ENCODE assay signal across 22 cellular contexts in the genomic region with DNA sequence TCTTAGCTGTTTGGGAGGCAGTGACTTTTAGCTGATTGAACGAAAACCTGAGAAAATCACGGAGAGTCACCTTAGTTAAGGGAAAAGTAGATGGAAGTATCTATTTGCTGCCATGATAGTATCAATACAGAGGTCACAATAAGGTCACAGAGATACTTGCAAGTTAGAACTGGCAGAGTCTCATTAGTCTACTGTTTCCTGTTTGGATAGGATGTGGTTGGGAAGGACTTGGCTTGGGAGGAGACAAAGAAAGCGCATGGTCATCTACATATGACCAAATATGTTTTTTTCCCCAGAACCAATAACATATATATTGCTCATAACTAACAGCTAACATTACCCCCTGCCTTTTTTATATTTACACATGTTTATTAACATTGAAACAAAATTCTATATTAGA.
"Had no signal": no experiment of that assay in that cellular context is flagged by ENCODE, and none has a peak within 500 bp of the region (broad histone marks: within the 10 kb centered on the region; RNA-seq: fewer than 3 reads in every experiment).

No MANE protein-coding gene starts in this region.

- H3K27me3 ChIP-seq: ovary, sigmoid colon, stomach, testis, tibial artery had no signal

- H3K27ac Mint-ChIP-seq: effector memory CD8-positive, alpha-beta T cell; memory B cell; natural killer cell; stimulated activated effector memory CD8-positive, alpha-beta T cell treated with anti-CD3 and anti-CD28 coated beads, Interleukin-12 subunit alpha, Interleukin-12 subunit beta, amount 100 ng/mL, for 72 hours; type B pancreatic cell had no signal

- H3K4me3 Mint-ChIP-seq: effector memory CD8-positive, alpha-beta T cell; memory B cell; natural killer cell; stimulated activated effector memory CD8-positive, alpha-beta T cell treated with anti-CD3 and anti-CD28 coated beads, Interleukin-12 subunit alpha, Interleukin-12 subunit beta, amount 100 ng/mL, for 72 hours; type B pancreatic cell had no signal

- DNase-seq: cortex of kidney; effector memory CD8-positive, alpha-beta T cell; erythroblast; head of caudate nucleus; left ventricle myocardium superior; lower lobe of right lung; natural killer cell; occipital lobe; ovary; posterior cingulate gyrus; psoas muscle; right cardiac atrium; sigmoid colon; stimulated activated CD4-positive, alpha-beta T cell treated with anti-CD3 and anti-CD28 coated beads, Interleukin-2, amount 100 ng/mL, for 24 hours; stimulated activated CD4-positive, alpha-beta T cell treated with anti-CD3 and anti-CD28 coated beads, Interleukin-4, amount 100 ng/mL, for 24 hours; stimulated activated naive CD4-positive, alpha-beta T cell treated with Interleukin-2 at 50 U/mL for 16 hours; stomach; testis; tibial artery had no signal

- H3K36me3 Mint-ChIP-seq: memory B cell; natural killer cell; stimulated activated effector memory CD8-positive, alpha-beta T cell treated with anti-CD3 and anti-CD28 coated beads, Interleukin-12 subunit alpha, Interleukin-12 subunit beta, amount 100 ng/mL, for 72 hours; type B pancreatic cell had no signal

- H3K36me3 ChIP-seq: lower lobe of right lung, ovary, sigmoid colon, stomach, tibial artery had no signal

- H3K9me3 ChIP-seq: lower lobe of right lung, ovary, psoas muscle, sigmoid colon, stomach, testis, tibial artery had no signal

- ATAC-seq: effector memory CD8-positive, alpha-beta T cell; left ventricle myocardium superior; lower lobe of right lung; natural killer cell; psoas muscle; right cardiac atrium; stimulated activated effector memory CD8-positive, alpha-beta T cell treated with anti-CD3 and anti-CD28 coated beads, Interleukin-12 subunit alpha, Interleukin-12 subunit beta, amount 100 ng/mL, for 72 hours had no signal

- H3K9me3 Mint-ChIP-seq: memory B cell had no signal

- H3K4me3 ChIP-seq: lower lobe of right lung, ovary, psoas muscle, sigmoid colon, stomach, testis, tibial artery had no signal

- H3K27me3 Mint-ChIP-seq: effector memory CD8-positive, alpha-beta T cell; memory B cell; type B pancreatic cell had no signal

- H3K4me1 Mint-ChIP-seq: memory B cell; natural killer cell; stimulated activated effector memory CD8-positive, alpha-beta T cell treated with anti-CD3 and anti-CD28 coated beads, Interleukin-12 subunit alpha, Interleukin-12 subunit beta, amount 100 ng/mL, for 72 hours had no signal

- H3K27ac ChIP-seq: lower lobe of right lung, ovary, psoas muscle, sigmoid colon, stomach, testis, tibial artery had no signal

- H3K4me1 ChIP-seq: lower lobe of right lung, stomach, tibial artery had no signal
